8 cellular contexts compared by ENCODE assay signal in the genomic region with DNA sequence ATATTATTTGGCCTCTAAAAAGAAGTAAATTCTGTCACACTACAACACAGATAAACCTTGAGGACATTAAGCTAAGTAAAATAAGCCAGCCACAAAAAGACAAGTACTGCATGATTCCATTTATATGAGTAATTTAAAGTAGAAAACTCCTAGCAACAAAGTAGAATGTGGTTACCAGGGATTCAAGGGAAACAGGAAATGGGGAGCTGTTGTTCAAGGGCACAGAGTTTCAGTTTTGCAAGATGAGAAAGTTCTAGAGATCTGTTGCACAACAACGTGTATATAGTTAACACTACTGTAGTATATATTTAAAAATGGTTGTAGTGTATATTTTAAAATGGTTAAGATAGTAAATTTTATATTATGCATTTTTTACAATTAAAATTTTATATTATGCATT.
A peak's percentile ranks its signal among the peaks of the same experiment; 100 is the strongest.
DNase-seq lines count a peak whose midpoint lies in the region; ATAC-seq and TF ChIP-seq lines count a peak whose summit lies in the region.

No MANE protein-coding gene starts in this region.

- DNase-seq in EL (peak; percentile 87), NOMO-1 treated with DMSO at 0.1 percent for 48 hours (lab: John Stamatoyannopoulos, UW; ENCODE audit: unreplicated experiment) (peak; percentile 93), DMS79 (lab: John Stamatoyannopoulos, UW) (no peak), retina (no peak)

- no peak for TF ChIP-seq CTCF in neutrophil (IDR thresholded peaks at IDR 0.05)

- peaks cover 95% of the 10 kb centered on the region for H3K36me3 Mint-ChIP-seq in dendritic cell treated with granulocyte-macrophage colony-stimulating factor and Interleukin-4, amounts not matched to agents 40 ng/mL and 50 ng/mL, for 4 days (ENCODE audit: low read depth)

- no peaks in the 10 kb centered on the region for H3K27me3 ChIP-seq in neutrophil

- intact Hi-C loops in dendritic cell treated with granulocyte-macrophage colony-stimulating factor and Interleukin-4, amounts not matched to agents 40 ng/mL and 50 ng/mL, for 4 days (cut with micrococcal nuclease): no loop called here

- no peak overlapping the region for H3K4me3 Mint-ChIP-seq in dendritic cell treated with granulocyte-macrophage colony-stimulating factor and Interleukin-4, amounts not matched to agents 40 ng/mL and 50 ng/mL, for 4 days

- ATAC-seq in HG03196 (IDR thresholded peaks at IDR 0.05; ENCODE audit: unreplicated experiment): no peak
- ATAC-seq in HG03108 (IDR thresholded peaks at IDR 0.05; ENCODE audit: unreplicated experiment): no peak

- H3K4me1 ChIP-seq in neutrophil (ENCODE audit: control insufficient read depth in 1 of 2, insufficient read depth in 1 of 2, low read depth in 1 of 2, low read length in 1 of 2): peaks cover 0 to 3% of the 10 kb centered on the region in 2 experiments

- peak overlapping the region; percentile 86 for H3K27ac Mint-ChIP-seq in dendritic cell treated with granulocyte-macrophage colony-stimulating factor and Interleukin-4, amounts not matched to agents 40 ng/mL and 50 ng/mL, for 4 days

- peaks cover 28% of the 10 kb centered on the region for H3K4me1 Mint-ChIP-seq in dendritic cell treated with granulocyte-macrophage colony-stimulating factor and Interleukin-4, amounts not matched to agents 40 ng/mL and 50 ng/mL, for 4 days (ENCODE audit: low read depth)

- H3K27me3 Mint-ChIP-seq in dendritic cell treated with granulocyte-macrophage colony-stimulating factor and Interleukin-4, amounts not matched to agents 40 ng/mL and 50 ng/mL, for 4 days: no peaks in the 10 kb centered on the region

- peak overlapping the region; percentile 32 for H3K27ac ChIP-seq in neutrophil

- no peaks in the 10 kb centered on the region for H3K9me3 ChIP-seq in neutrophil

- H3K36me3 ChIP-seq in neutrophil: peaks cover 73% of the 10 kb centered on the region

- H3K4me3 ChIP-seq in neutrophil (ENCODE audit: low read depth in 1 of 2, low read length in 1 of 2): no peak overlapping the region

- H3K9me3 Mint-ChIP-seq in dendritic cell treated with granulocyte-macrophage colony-stimulating factor and Interleukin-4, amounts not matched to agents 40 ng/mL and 50 ng/mL, for 4 days: no peaks in the 10 kb centered on the region

Comparison
In these comparisons a context has a peak if more than half of its experiments do, and no peak if none do; other contexts are left out.
1. DNase-seq: peak in EL (single experiment) and NOMO-1 treated with DMSO at 0.1 percent for 48 hours (single experiment); none in DMS79 (single experiment) and retina (single experiment).